ENCODE assay signal across 9 cellular contexts in genomic region chr5:131536211-131536826, GRCh38.
DNase-seq lines count a peak whose midpoint lies in the region; ATAC-seq and TF ChIP-seq lines count a peak whose summit lies in the region.
"Had no signal": no experiment of that assay in that cellular context is flagged by ENCODE, and none has a peak within 500 bp of the region (broad histone marks: within the 10 kb centered on the region; RNA-seq: fewer than 3 reads in every experiment).

No MANE protein-coding gene starts in this region.

- H3K27ac ChIP-seq in substantia nigra (ENCODE audit: low read depth, low read length, poor library complexity, severe bottlenecking): no peak overlapping the region
- no peak overlapping the region for H3K27ac ChIP-seq in GM23338 (ENCODE audit: low read depth)

- no peak overlapping the region for H3K27ac Mint-ChIP-seq in GM23338

- H3K27me3 Mint-ChIP-seq in GM23338 (ENCODE audit: insufficient read depth, low read depth, poor library complexity): no peaks in the 10 kb centered on the region

- no peaks in the 10 kb centered on the region for H3K9me3 Mint-ChIP-seq in GM23338

- no peaks in the 10 kb centered on the region for H3K79me2 ChIP-seq in GM23338 (replicated peaks; ENCODE audit: insufficient read depth)

- no peak overlapping the region for H3K4me3 ChIP-seq in GM23338

- H4K20me1 ChIP-seq in GM23338 (replicated peaks; ENCODE audit: insufficient read depth): peaks cover 7% of the 10 kb centered on the region; the same call in 1 of the 2 replicates

- H2AFZ ChIP-seq in GM23338: no peak overlapping the region

- peaks cover 5% of the 10 kb centered on the region; the same call in 2 of the 3 replicates for H3K4me1 Mint-ChIP-seq in GM23338

- no peaks in the 10 kb centered on the region for H3K9me2 ChIP-seq in GM23338 (ENCODE audit: insufficient read depth)

- peak; percentile 98 for ATAC-seq in GM19351 (IDR thresholded peaks at IDR 0.05; ENCODE audit: unreplicated experiment)
- ATAC-seq in HG03159 (IDR thresholded peaks at IDR 0.05; ENCODE audit: unreplicated experiment): peak; percentile 96
- ATAC-seq in GM23338: no peak
- ATAC-seq: HCT116 had no signal

- DNase-seq in DMS 273 (lab: John Stamatoyannopoulos, UW; ENCODE audit: unreplicated experiment): peak; percentile 89
- DNase-seq in OCI-M1 (lab: John Stamatoyannopoulos, UW): peak; percentile 90
- peak; percentile 70 for DNase-seq in germinal center (ENCODE audit: low spot score)
- no peak for DNase-seq in substantia nigra (lab: John Stamatoyannopoulos, UW)
- DNase-seq in NCI-H2227 (lab: John Stamatoyannopoulos, UW; ENCODE audit: unreplicated experiment): no peak
- no peak for DNase-seq in GM23338 (ENCODE audit: low spot score)

- no peak overlapping the region for H3K4me2 ChIP-seq in GM23338

- H3F3A ChIP-seq in GM23338 (replicated peaks; ENCODE audit: low read depth): no peaks in the 10 kb centered on the region

- TF ChIP-seq CTCF in GM23338 (conservative IDR thresholded peaks at IDR 0.05; ENCODE audit: low read depth in 2 of 2): no peak

- H3K36me3 Mint-ChIP-seq in GM23338 (ENCODE audit: low read depth): no peaks in the 10 kb centered on the region

- no peaks in the 10 kb centered on the region for H3K27me3 ChIP-seq in GM23338 (ENCODE audit: insufficient read depth)

- no peak overlapping the region for H3K4me3 Mint-ChIP-seq in GM23338

- no peaks in the 10 kb centered on the region for H3K36me3 ChIP-seq in GM23338 (ENCODE audit: insufficient read depth)

- H3K4me1 ChIP-seq in GM23338 (ENCODE audit: insufficient read depth): peaks cover under 1% of the 10 kb centered on the region; the same call in 1 of the 2 replicates

TF ChIP-seq in GM23338, 12 proteins besides CTCF, POLR2A, EP300 and RAD21:
- no peak for TF ChIP-seq STAT1 (IDR thresholded peaks at IDR 0.05; ENCODE audit: unreplicated experiment)
- TF ChIP-seq POLR2AphosphoS5 (IDR thresholded peaks at IDR 0.05; ENCODE audit: low read depth): no peak
- no peak for TF ChIP-seq ZNF331 (CRISPR knock-in tag; IDR thresholded peaks at IDR 0.05; ENCODE audit: low read depth)
- no peak for TF ChIP-seq EZH2 (IDR thresholded peaks at IDR 0.05; ENCODE audit: low read depth, unreplicated experiment)
- no peak for TF ChIP-seq JUNB (IDR thresholded peaks at IDR 0.05; ENCODE audit: unreplicated experiment)
- no peak for TF ChIP-seq ZNF114 (CRISPR knock-in tag; IDR thresholded peaks at IDR 0.05)
- no peak for TF ChIP-seq REST (IDR thresholded peaks at IDR 0.05; ENCODE audit: unreplicated experiment)

Comparison
In these comparisons a context has a peak if more than half of its experiments do, and no peak if none do; other contexts are left out.
1. DNase-seq: peak in DMS 273 (single experiment), OCI-M1 (single experiment) and germinal center (single experiment); none in substantia nigra (0 of 49), NCI-H2227 (single experiment) and GM23338 (single experiment).